In the genomic region with DNA sequence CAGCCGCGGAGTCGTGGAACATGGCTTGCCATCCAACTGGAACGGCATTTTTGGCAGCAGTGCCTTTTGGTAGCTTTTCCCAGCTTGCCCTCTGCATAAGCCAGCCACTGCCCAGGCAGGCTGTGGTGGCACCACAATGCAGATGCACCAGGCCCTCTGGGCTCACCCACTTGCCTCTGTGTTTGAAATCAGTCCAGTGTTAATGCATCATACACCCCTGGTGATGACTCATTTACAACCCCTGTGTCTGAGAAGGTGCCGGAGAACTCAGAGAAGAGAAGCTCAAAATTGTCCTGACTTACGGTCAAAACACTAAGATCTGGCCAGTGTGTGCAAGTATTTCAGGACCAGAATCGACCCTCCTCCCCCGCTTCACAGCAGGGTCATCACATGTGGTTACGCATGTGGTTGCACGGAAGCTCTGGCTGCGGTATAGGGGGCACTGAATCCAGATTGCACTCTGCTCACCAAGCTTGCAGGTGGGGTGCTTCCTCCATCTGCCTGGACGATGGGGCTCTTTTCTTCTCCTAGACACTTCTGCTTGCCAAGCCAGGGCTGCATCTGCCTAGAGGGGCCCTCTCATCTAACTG, we compare ENCODE assay signal across 8 cellular contexts.
DNase-seq lines count a peak whose midpoint lies in the region; ATAC-seq and TF ChIP-seq lines count a peak whose summit lies in the region.
"Had no signal": no experiment of that assay in that cellular context is flagged by ENCODE, and none has a peak within 500 bp of the region (broad histone marks: within the 10 kb centered on the region; RNA-seq: fewer than 3 reads in every experiment).

No MANE protein-coding gene starts in this region.

- no peaks in the 10 kb centered on the region for H3F3A ChIP-seq in PC-3 (ENCODE audit: low read length, unreplicated experiment)

- no peak overlapping the region for H3K4me3 ChIP-seq in body of pancreas
- no peak overlapping the region for H3K4me3 ChIP-seq in skeletal muscle cell (ENCODE audit: low read depth, low read length)
- H3K4me3 ChIP-seq in PC-3 (ENCODE audit: low read length) = no peak overlapping the region

- H3K9me3 ChIP-seq in body of pancreas (no peaks in the 10 kb centered on the region), PC-3 (ENCODE audit: low read length) (no peaks in the 10 kb centered on the region)

- H3K27ac ChIP-seq in body of pancreas (peak overlapping the region; percentile 37 to 72 (median 53)), PC-3 (ENCODE audit: low read length) (no peak overlapping the region)

- H3K9me2 ChIP-seq in PC-3 (replicated peaks; ENCODE audit: low read length) = no peaks in the 10 kb centered on the region

- CTCF ChIA-PET in PC-3 (lab: Charles Lee) = no interaction called here

- 38 to 53% methylated on average over 8 to 12 of the region's 12 CpGs for WGBS in body of pancreas, 2 donors

- no peak overlapping the region for H3K9ac ChIP-seq in PC-3 (ENCODE audit: low read length)

- intact Hi-C loops in body of pancreas (cut with DNase I) (no loop called here), PC-3 (cut with micrococcal nuclease) (no loop called here)

- no peaks in the 10 kb centered on the region for H3K36me3 ChIP-seq in body of pancreas (replicated peaks in 1 of 2; ENCODE audit: insufficient read depth in 1 of 2, low read depth in 2 of 2)
- no peaks in the 10 kb centered on the region for H3K36me3 ChIP-seq in PC-3 (ENCODE audit: low read depth, low read length)

- BruUV-seq in PC-3 (replicated peaks; lab: Mats Ljungman, UMichigan) = no TSS peak

- TF ChIP-seq POLR2A in body of pancreas (IDR thresholded peaks at IDR 0.05) = no peak

- H3K79me2 ChIP-seq in PC-3 (ENCODE audit: low read length) = no peaks in the 10 kb centered on the region

- no peaks in the 10 kb centered on the region for H3K27me3 ChIP-seq in body of pancreas
- H3K27me3 ChIP-seq in PC-3 (ENCODE audit: low read length) = no peaks in the 10 kb centered on the region

- H4K20me1 ChIP-seq in PC-3 (ENCODE audit: low read length) = no peaks in the 10 kb centered on the region

- no peak overlapping the region for H2AFZ ChIP-seq in PC-3 (ENCODE audit: low read length)

- H3K4me1 ChIP-seq in body of pancreas = peaks cover 33% of the 10 kb centered on the region
- H3K4me1 ChIP-seq in PC-3 (ENCODE audit: insufficient read depth, low read length) = no peaks in the 10 kb centered on the region

- TF ChIP-seq CTCF in body of pancreas (IDR thresholded peaks at IDR 0.05) (no peak), PC-3 (conservative IDR thresholded peaks at IDR 0.05; ENCODE audit: low read depth, low read length) (no peak)

- no peak overlapping the region for H3K4me2 ChIP-seq in PC-3 (ENCODE audit: low read length)

- DNase-seq in body of pancreas = peak in 2 of 4 donors; percentile 28 to 36
- peak; percentile 16 for DNase-seq in skeletal muscle cell (ENCODE audit: low read depth)
- DNase-seq in NCI-H510A (lab: John Stamatoyannopoulos, UW) = no peak
- DNase-seq in NCI-H1417 treated with DMSO at 0.1 percent for 48 hours (lab: John Stamatoyannopoulos, UW) = no peak
- DNase-seq in PC-3 = no peak
- DNase-seq: nephron progenitor cell had no signal

- POLR2A ChIA-PET in PC-3 (lab: Charles Lee; ENCODE audit: unreplicated experiment) = no interaction called here

- ATAC-seq in GM18909 (IDR thresholded peaks at IDR 0.05; ENCODE audit: poor library complexity, unreplicated experiment) (peak; percentile 41), HG03045 (IDR thresholded peaks at IDR 0.05; ENCODE audit: unreplicated experiment) (peak; percentile 73), body of pancreas (peak; percentile 62), PC-3 (no peak)
